ENCODE assay signal across 14 cellular contexts in genomic region chr20:26207237-26207966, GRCh38.
DNase-seq lines count a peak whose midpoint lies in the region; ATAC-seq and TF ChIP-seq lines count a peak whose summit lies in the region.
"Had no signal": no experiment of that assay in that cellular context is flagged by ENCODE, and none has a peak within 500 bp of the region (broad histone marks: within the 10 kb centered on the region; RNA-seq: fewer than 3 reads in every experiment).

No MANE protein-coding gene starts in this region.

- TF ChIP-seq POLR2A in spleen (IDR thresholded peaks at IDR 0.05) = no peak

- H3K36me3 ChIP-seq in iPS-18a (ENCODE audit: control insufficient read depth, low read depth, low read length) (no peaks in the 10 kb centered on the region), spleen (no peaks in the 10 kb centered on the region)
- H3K36me3 ChIP-seq: ascending aorta, ovary had no signal

- peaks cover 2% of the 10 kb centered on the region for H3K9me3 Mint-ChIP-seq in activated CD8-positive, alpha-beta memory T cell treated with anti-CD3 and anti-CD28 coated beads, Interleukin-2, amount 10 ng/mL, durations not matched to agents 7 days and 5 days (ENCODE audit: low read depth)
- peaks cover 0 to 8% (median 0%) of the 10 kb centered on the region in 3 donors for H3K9me3 Mint-ChIP-seq in T-cell
- H3K9me3 Mint-ChIP-seq: effector memory CD8-positive, alpha-beta T cell had no signal

- H3K27ac ChIP-seq in iPS-18a (ENCODE audit: low read length) = no peak overlapping the region
- H3K27ac ChIP-seq in spleen = no peak overlapping the region
- H3K27ac ChIP-seq: ascending aorta, ovary, PC-9 had no signal

- H3K4me3 ChIP-seq in iPS-18a (ENCODE audit: low read length) (peak overlapping the region; percentile 50), spleen (peak overlapping the region in 5 of 8 donors; percentile 25 to 62 (median 31))
- H3K4me3 ChIP-seq: ovary, PC-9 had no signal

- no peak for ATAC-seq in activated CD8-positive, alpha-beta memory T cell treated with anti-CD3 and anti-CD28 coated beads, Interleukin-2, amount 10 ng/mL, durations not matched to agents 7 days and 5 days
- no peak for ATAC-seq in T-cell (replicated peaks in 1 of 4)
- ATAC-seq: effector memory CD8-positive, alpha-beta T cell; left ventricle myocardium superior had no signal

- H3K27ac Mint-ChIP-seq in activated CD8-positive, alpha-beta memory T cell treated with anti-CD3 and anti-CD28 coated beads, Interleukin-2, amount 10 ng/mL, durations not matched to agents 7 days and 5 days = peak overlapping the region; percentile 66
- H3K27ac Mint-ChIP-seq in T-cell = peak overlapping the region in 1 of 2 donors; percentile 80
- H3K27ac Mint-ChIP-seq: effector memory CD8-positive, alpha-beta T cell had no signal

- POLR2A ChIA-PET in T-cell (lab: Charles Lee) = no interaction called here

- no peaks in the 10 kb centered on the region for H3K9me3 ChIP-seq in iPS-18a (ENCODE audit: control insufficient read depth, low read depth, low read length)
- peaks cover 0 to 22% (median 7%) of the 10 kb centered on the region in 8 donors for H3K9me3 ChIP-seq in spleen
- H3K9me3 ChIP-seq: ascending aorta had no signal

- H3K27me3 ChIP-seq in iPS-18a (ENCODE audit: control insufficient read depth, insufficient read depth, low read length) (peaks cover 51% of the 10 kb centered on the region), spleen (replicated peaks in 1 of 7) (peaks cover 0 to 55% (median 32%) of the 10 kb centered on the region in 7 donors)

- H3K4me1 Mint-ChIP-seq in activated CD8-positive, alpha-beta memory T cell treated with anti-CD3 and anti-CD28 coated beads, Interleukin-2, amount 10 ng/mL, durations not matched to agents 7 days and 5 days = peaks cover 4% of the 10 kb centered on the region
- H3K4me1 Mint-ChIP-seq in T-cell = peaks cover 5 to 25% (median 12%) of the 10 kb centered on the region in 3 donors

- H3K36me3 Mint-ChIP-seq in activated CD8-positive, alpha-beta memory T cell treated with anti-CD3 and anti-CD28 coated beads, Interleukin-2, amount 10 ng/mL, durations not matched to agents 7 days and 5 days = peaks cover 7% of the 10 kb centered on the region
- peaks cover 5% of the 10 kb centered on the region for H3K36me3 Mint-ChIP-seq in T-cell

- no peak overlapping the region for H3K9ac ChIP-seq in iPS-18a (ENCODE audit: low read length)

- DNase-seq in activated CD8-positive, alpha-beta memory T cell treated with anti-CD3 and anti-CD28 coated beads, Interleukin-2, amount 10 ng/mL, durations not matched to agents 7 days and 5 days = no peak
- DNase-seq in activated CD8-positive, alpha-beta memory T cell treated with anti-CD3 and anti-CD28 coated beads, Interleukin-2, amount 50 U/mL, for 48 hours = no peak
- DNase-seq in T-cell (no peak), spleen (no peak), NCI-H128 (lab: John Stamatoyannopoulos, UW; ENCODE audit: unreplicated experiment) (no peak), NCI-H2029 (lab: John Stamatoyannopoulos, UW) (no peak), NCI-H446 treated with DMSO at 0.1 percent for 48 hours (lab: John Stamatoyannopoulos, UW) (no peak)
- DNase-seq: AML-193; effector memory CD8-positive, alpha-beta T cell; left ventricle myocardium superior; PC-9 had no signal

- no peaks in the 10 kb centered on the region for H3K4me1 ChIP-seq in iPS-18a (ENCODE audit: control insufficient read depth, low read depth, low read length)
- H3K4me1 ChIP-seq in spleen = peaks cover 0 to 17% (median 5%) of the 10 kb centered on the region in 6 donors

- H3K4me3 Mint-ChIP-seq in activated CD8-positive, alpha-beta memory T cell treated with anti-CD3 and anti-CD28 coated beads, Interleukin-2, amount 10 ng/mL, durations not matched to agents 7 days and 5 days = peak overlapping the region; percentile 21
- H3K4me3 Mint-ChIP-seq in T-cell = peak overlapping the region; percentile 55 to 83 (median 58)

- H3K27me3 Mint-ChIP-seq in activated CD8-positive, alpha-beta memory T cell treated with anti-CD3 and anti-CD28 coated beads, Interleukin-2, amount 10 ng/mL, durations not matched to agents 7 days and 5 days = peaks cover 18% of the 10 kb centered on the region
- H3K27me3 Mint-ChIP-seq in T-cell = peaks cover 14 to 25% of the 10 kb centered on the region in 2 donors

- TF ChIP-seq CTCF in spleen (IDR thresholded peaks at IDR 0.05 in 8 of 11, conservative IDR thresholded peaks at IDR 0.05 in 3 of 11) = no peak

- 64 to 77% (median 66%) methylated on average over 3 of the region's 3 CpGs for WGBS in spleen, 5 donors

- CTCF ChIA-PET in activated CD8-positive, alpha-beta memory T cell treated with anti-CD3 and anti-CD28 coated beads, Interleukin-2, amount 10 ng/mL, durations not matched to agents 7 days and 5 days (lab: Charles Lee) = no interaction called here
- CTCF ChIA-PET in T-cell (lab: Charles Lee) = no interaction called here

- intact Hi-C loops in spleen (cut with DNase I; ENCODE audit: low total_unique reads) = no loop called here
